ENCODE assay signal across 2 cellular contexts in genomic region chr17:41649923-41650519, GRCh38.
TF ChIP-seq lines count a peak whose summit lies in the region.

No MANE protein-coding gene starts in this region.

TF ChIP-seq in HEK293, 187 proteins besides CTCF, POLR2A, EP300 and RAD21:
- TF ChIP-seq ZNF175 (tag by site-specific recombination; IDR thresholded peaks at IDR 0.05) = 0 out of 2 replicates have a peak, but pooled peaks have one; percentile 11
- TF ChIP-seq ZNF311 (tag by site-specific recombination; IDR thresholded peaks at IDR 0.05; ENCODE audit: borderline replicate concordance) = peak; percentile 44; the same call in 1 of the 2 replicates
- peak; percentile 90 for TF ChIP-seq ZNF18 (tag by site-specific recombination; IDR thresholded peaks at IDR 0.05)
- no peak for TF ChIP-seq ZNF274 (IDR thresholded peaks at IDR 0.05; ENCODE audit: low read length)
- peak; percentile 21; the same call in 1 of the 2 replicates for TF ChIP-seq ZNF274 (tag by site-specific recombination; IDR thresholded peaks at IDR 0.05; ENCODE audit: borderline replicate concordance)
- no peak for TF ChIP-seq INSM2 (tag by site-specific recombination; IDR thresholded peaks at IDR 0.05)
- no peak for TF ChIP-seq ZNF549 (tag by site-specific recombination; IDR thresholded peaks at IDR 0.05)
- TF ChIP-seq ZSCAN4 (tag by site-specific recombination; IDR thresholded peaks at IDR 0.05) = peak; percentile 78
- TF ChIP-seq ZNF626 (tag by site-specific recombination; IDR thresholded peaks at IDR 0.05) = no peak
- TF ChIP-seq ZNF621 (tag by site-specific recombination; IDR thresholded peaks at IDR 0.05) = 0 out of 2 replicates have a peak, but pooled peaks have one; percentile 22

TF ChIP-seq in GM12878, 131 proteins besides CTCF, POLR2A, EP300 and RAD21:
- TF ChIP-seq SUPT20H (IDR thresholded peaks at IDR 0.05; ENCODE audit: borderline replicate concordance, control insufficient read depth, low read depth, low read length) (no peak), NFIC (IDR thresholded peaks at IDR 0.05; ENCODE audit: low read depth, low read length) (no peak), PBX3 (IDR thresholded peaks at IDR 0.05; ENCODE audit: insufficient replicate concordance, low read depth, low read length) (peak; percentile 14), POLR2AphosphoS5 (IDR thresholded peaks at IDR 0.05; ENCODE audit: low read length) (no peak), NBN (IDR thresholded peaks at IDR 0.05) (0 out of 2 replicates have a peak, but pooled peaks have one; percentile 30), MLLT1 (IDR thresholded peaks at IDR 0.05) (0 out of 2 replicates have a peak, but pooled peaks have one; percentile 14), ATF2 (IDR thresholded peaks at IDR 0.05; ENCODE audit: low read length) (no peak)
